32 cellular contexts compared by ENCODE assay signal in genomic region chr10:73141603-73142002, GRCh38.
"Had no signal": no experiment of that assay in that cellular context is flagged by ENCODE, and none has a peak within 500 bp of the region (broad histone marks: within the 10 kb centered on the region; RNA-seq: fewer than 3 reads in every experiment).

No MANE protein-coding gene starts in this region.

- H3K4me1 Mint-ChIP-seq: activated T-helper 17 cell treated with anti-CD3 and anti-CD28 coated beads, Interleukin-2, amount 50 U/mL, for 72 hours; central memory CD8-positive, alpha-beta T cell had no signal

- H3K4me3 ChIP-seq: coronary artery, esophagus squamous epithelium, gastroesophageal sphincter, heart right ventricle had no signal

- H3K4me3 Mint-ChIP-seq: activated B cell treated with CpG ODN at 0.5 μM for 24 hours; activated CD8-positive, alpha-beta T cell treated with anti-CD3 and anti-CD28 coated beads for 36 hours; activated naive CD8-positive, alpha-beta T cell; activated T-cell treated with anti-CD3 and anti-CD28 coated beads, Interleukin-2, amount 50 U/mL, for 4 hours; activated T-helper 17 cell treated with anti-CD3 and anti-CD28 coated beads, Interleukin-2, amount 50 U/mL, for 72 hours; central memory CD8-positive, alpha-beta T cell; dendritic cell treated with granulocyte-macrophage colony-stimulating factor and Interleukin-4, amounts not matched to agents 40 ng/mL and 50 ng/mL, for 4 days; effector memory CD8-positive, alpha-beta T cell; T-helper 17 cell; T-helper 2 cell treated with Interferon-gamma antibody and Interleukin-4, amounts not matched to agents 5 μg/mL and 100 μg/mL, for 36 hours had no signal

- H3K27me3 Mint-ChIP-seq: activated B cell treated with CpG ODN at 0.5 μM for 24 hours; activated CD8-positive, alpha-beta T cell treated with anti-CD3 and anti-CD28 coated beads for 36 hours; activated naive CD8-positive, alpha-beta T cell; activated T-helper 17 cell treated with anti-CD3 and anti-CD28 coated beads, Interleukin-2, amount 50 U/mL, for 72 hours; central memory CD8-positive, alpha-beta T cell; dendritic cell treated with granulocyte-macrophage colony-stimulating factor and Interleukin-4, amounts not matched to agents 40 ng/mL and 50 ng/mL, for 4 days; effector memory CD8-positive, alpha-beta T cell; T-helper 17 cell had no signal

- H3K9me3 Mint-ChIP-seq: activated B cell treated with CpG ODN at 0.5 μM for 24 hours; activated CD8-positive, alpha-beta T cell treated with anti-CD3 and anti-CD28 coated beads for 36 hours; activated T-cell treated with anti-CD3 and anti-CD28 coated beads, Interleukin-2, amount 50 U/mL, for 4 hours; activated T-helper 17 cell treated with anti-CD3 and anti-CD28 coated beads, Interleukin-2, amount 50 U/mL, for 72 hours; central memory CD8-positive, alpha-beta T cell; dendritic cell treated with granulocyte-macrophage colony-stimulating factor and Interleukin-4, amounts not matched to agents 40 ng/mL and 50 ng/mL, for 4 days; effector memory CD8-positive, alpha-beta T cell; T-helper 2 cell treated with Interferon-gamma antibody and Interleukin-4, amounts not matched to agents 5 μg/mL and 100 μg/mL, for 36 hours had no signal

- H3K27me3 ChIP-seq: brain microvascular endothelial cell, esophagus squamous epithelium, gastroesophageal sphincter, heart right ventricle had no signal

- DNase-seq: activated B cell treated with CpG ODN at 0.5 μM for 24 hours; activated CD4-positive, alpha-beta T cell treated with anti-CD3 and anti-CD28 coated beads for 48 hours; activated CD4-positive, alpha-beta T cell treated with anti-CD3 and anti-CD28 coated beads, Interleukin-2, amount 50 U/mL, for 1 hour; activated CD4-positive, alpha-beta T cell treated with anti-CD3 and anti-CD28 coated beads, Interleukin-2, amount 50 U/mL, for 48 hours; activated CD8-positive, alpha-beta memory T cell treated with anti-CD3 and anti-CD28 coated beads for 24 hours; activated CD8-positive, alpha-beta T cell treated with anti-CD3 and anti-CD28 coated beads for 36 hours; activated effector memory CD4-positive, alpha-beta T cell treated with Interleukin-2 at 50 U/mL for 16 hours; activated gamma-delta T cell treated with Interleukin-2 at 50 U/mL for 16 hours; activated naive CD4-positive, alpha-beta T cell treated with anti-CD3 and anti-CD28 coated beads, Interleukin-2, amount 50 U/mL, for 16 hours; activated naive CD4-positive, alpha-beta T cell treated with Interleukin-2 at 50 U/mL for 16 hours; activated T-cell treated with anti-CD3 and anti-CD28 coated beads, Interleukin-2, amount 50 U/mL, for 4 hours; amniotic stem cell; anterior cingulate cortex; brain microvascular endothelial cell; effector CD4-positive, alpha-beta T cell; effector memory CD8-positive, alpha-beta T cell; esophagus squamous epithelium; foreskin melanocyte; heart right ventricle; T-helper 1 cell; T-helper 17 cell; T1000; WERI-Rb-1 had no signal

- H3K4me1 ChIP-seq: esophagus squamous epithelium, gastroesophageal sphincter, heart right ventricle had no signal

- H3K27ac ChIP-seq: brain microvascular endothelial cell, coronary artery, epithelial cell of prostate, esophagus squamous epithelium, gastroesophageal sphincter, heart right ventricle, WERI-Rb-1 had no signal

- ATAC-seq: activated CD4-positive, CD25-positive, alpha-beta regulatory T cell treated with anti-CD3 and anti-CD28 coated beads, Interleukin-2, amount 50 U/mL, for 24 hours; activated CD8-positive, alpha-beta T cell treated with anti-CD3 and anti-CD28 coated beads for 36 hours; activated T-cell treated with anti-CD3 and anti-CD28 coated beads, Interleukin-2, amount 50 U/mL, for 4 hours; activated T-helper 17 cell treated with anti-CD3 and anti-CD28 coated beads, Interleukin-2, amount 50 U/mL, for 72 hours; effector memory CD8-positive, alpha-beta T cell; gastroesophageal sphincter; heart right ventricle; T-helper 17 cell had no signal

- H3K9me3 ChIP-seq: esophagus squamous epithelium, gastroesophageal sphincter, heart right ventricle had no signal

- H3K27ac Mint-ChIP-seq: activated B cell treated with CpG ODN at 0.5 μM for 24 hours; activated CD8-positive, alpha-beta T cell treated with anti-CD3 and anti-CD28 coated beads for 36 hours; activated naive CD8-positive, alpha-beta T cell; activated T-helper 17 cell treated with anti-CD3 and anti-CD28 coated beads, Interleukin-2, amount 50 U/mL, for 72 hours; dendritic cell treated with granulocyte-macrophage colony-stimulating factor and Interleukin-4, amounts not matched to agents 40 ng/mL and 50 ng/mL, for 4 days; T-helper 17 cell; T-helper 2 cell treated with Interferon-gamma antibody and Interleukin-4, amounts not matched to agents 5 μg/mL and 100 μg/mL, for 36 hours had no signal
